14 cellular contexts compared by ENCODE assay signal in genomic region chr9:83027153-83027867, GRCh38. TPM values are rescaled to one million over a fixed set of nuclear protein-coding genes. Genes with fewer than 3 reads are reported as not detected.
DNase-seq lines count a peak whose midpoint lies in the region; ATAC-seq and TF ChIP-seq lines count a peak whose summit lies in the region.
"Had no signal": no experiment of that assay in that cellular context is flagged by ENCODE, and none has a peak within 500 bp of the region (broad histone marks: within the 10 kb centered on the region; RNA-seq: fewer than 3 reads in every experiment).

No MANE protein-coding gene starts in this region.

- no peaks in the 10 kb centered on the region for H3K27me3 ChIP-seq in ACC112 (ENCODE audit: insufficient read depth, low read length)
- H3K27me3 ChIP-seq: pancreas, thyroid gland had no signal

- H3K4me3 Mint-ChIP-seq in HFFc6 = peak overlapping the region; percentile 35
- H3K4me3 Mint-ChIP-seq: T-cell had no signal

- H3K4me1 ChIP-seq in ACC112 (ENCODE audit: control insufficient read depth, insufficient read depth, low read length, unreplicated experiment) = peaks cover 6% of the 10 kb centered on the region
- H3K4me1 ChIP-seq: lower lobe of right lung had no signal

- H3K79me2 ChIP-seq in ACC112 (ENCODE audit: control insufficient read depth, insufficient read depth, low read length, unreplicated experiment) = no peaks in the 10 kb centered on the region

- H3K27ac ChIP-seq in ACC112 (ENCODE audit: low read depth, low read length) = peak overlapping the region; percentile 55
- H3K27ac ChIP-seq: lower lobe of right lung, pancreas, thyroid gland had no signal

- H3K36me3 Mint-ChIP-seq in HFFc6 (ENCODE audit: low read depth) = no peaks in the 10 kb centered on the region
- H3K36me3 Mint-ChIP-seq: T-cell had no signal

- peak; percentile 88 for DNase-seq in HFFc6
- DNase-seq in fibroblast of the conjunctiva (ENCODE audit: low read depth) = peak; percentile 44
- DNase-seq in Right ventricle myocardium inferior (ENCODE audit: missing footprints) = no peak
- no peak for DNase-seq in GDM1 (lab: John Stamatoyannopoulos, UW)
- DNase-seq in T-helper 2 cell = no peak
- DNase-seq in activated CD8-positive, alpha-beta memory T cell treated with anti-CD3 and anti-CD28 coated beads for 24 hours = no peak
- DNase-seq: KBM-7, lower lobe of right lung, NCI-H2227 treated with DMSO at 0.1 percent for 48 hours, pancreas, T-cell, thyroid gland had no signal

- no peak overlapping the region for H2AFZ ChIP-seq in ACC112 (ENCODE audit: low read length, unreplicated experiment)

- peak overlapping the region; percentile 80 for H3K27ac Mint-ChIP-seq in HFFc6
- H3K27ac Mint-ChIP-seq: T-cell had no signal

- TF ChIP-seq CTCF in HFFc6 (IDR thresholded peaks at IDR 0.05) = no peak

- no peaks in the 10 kb centered on the region for H3K9me3 Mint-ChIP-seq in HFFc6

- peak; percentile 95 for ATAC-seq in SK-N-SH treated with all-trans-retinoic acid at 6 μM for 48 hours
- no peak for ATAC-seq in Right ventricle myocardium inferior
- ATAC-seq: lower lobe of right lung, T-cell had no signal

- no peak overlapping the region for H3K4me3 ChIP-seq in ACC112 (ENCODE audit: low read depth, low read length)
- H3K4me3 ChIP-seq: lower lobe of right lung, pancreas, thyroid gland had no signal

- intact Hi-C loops in Right ventricle myocardium inferior (cut with DNase I) = no loop called here

- no peaks in the 10 kb centered on the region for H3K27me3 Mint-ChIP-seq in HFFc6 (ENCODE audit: insufficient read depth)

- H3K4me1 Mint-ChIP-seq in HFFc6 (ENCODE audit: low read depth) = peaks cover 51% of the 10 kb centered on the region
- H3K4me1 Mint-ChIP-seq: T-cell had no signal

- H3K36me3 ChIP-seq in ACC112 (ENCODE audit: insufficient read depth, low read length) = no peaks in the 10 kb centered on the region
- H3K36me3 ChIP-seq: lower lobe of right lung, pancreas, thyroid gland had no signal

TF ChIP-seq in SK-N-SH treated with all-trans-retinoic acid at 6 μM for 48 hours, 23 proteins besides CTCF, POLR2A, EP300 and RAD21:
- TF ChIP-seq ISL1 (CRISPR knock-in tag; IDR thresholded peaks at IDR 0.05) (peak; percentile 67), ESRRG (CRISPR knock-in tag; IDR thresholded peaks at IDR 0.05) (no peak)

RNA-seq across cellular contexts. Expression of gene RASEF, which starts 35.6 kb away (rescaled TPM):
- total RNA-seq in HFFc6 (2021; fragmentation: NEBNext Ultra II Directional; extraction: Animal tissue kit (Norgen Biotek cat#: 25700)) = under 1 TPM in 3 of 6 experiments, not detected in 3; 0.05 to 0.10 (median 0.08) TPM
- 0.03 TPM for total RNA-seq in Right ventricle myocardium inferior

Comparison
In these comparisons a context has a peak if more than half of its experiments do, and no peak if none do; other contexts are left out.
1. DNase-seq: peak in HFFc6 (single experiment) and fibroblast of the conjunctiva (single experiment); none in Right ventricle myocardium inferior (single experiment), GDM1 (single experiment), T-helper 2 cell (0 of 5) and activated CD8-positive, alpha-beta memory T cell treated with anti-CD3 and anti-CD28 coated beads for 24 hours (single experiment).